In the genomic region with DNA sequence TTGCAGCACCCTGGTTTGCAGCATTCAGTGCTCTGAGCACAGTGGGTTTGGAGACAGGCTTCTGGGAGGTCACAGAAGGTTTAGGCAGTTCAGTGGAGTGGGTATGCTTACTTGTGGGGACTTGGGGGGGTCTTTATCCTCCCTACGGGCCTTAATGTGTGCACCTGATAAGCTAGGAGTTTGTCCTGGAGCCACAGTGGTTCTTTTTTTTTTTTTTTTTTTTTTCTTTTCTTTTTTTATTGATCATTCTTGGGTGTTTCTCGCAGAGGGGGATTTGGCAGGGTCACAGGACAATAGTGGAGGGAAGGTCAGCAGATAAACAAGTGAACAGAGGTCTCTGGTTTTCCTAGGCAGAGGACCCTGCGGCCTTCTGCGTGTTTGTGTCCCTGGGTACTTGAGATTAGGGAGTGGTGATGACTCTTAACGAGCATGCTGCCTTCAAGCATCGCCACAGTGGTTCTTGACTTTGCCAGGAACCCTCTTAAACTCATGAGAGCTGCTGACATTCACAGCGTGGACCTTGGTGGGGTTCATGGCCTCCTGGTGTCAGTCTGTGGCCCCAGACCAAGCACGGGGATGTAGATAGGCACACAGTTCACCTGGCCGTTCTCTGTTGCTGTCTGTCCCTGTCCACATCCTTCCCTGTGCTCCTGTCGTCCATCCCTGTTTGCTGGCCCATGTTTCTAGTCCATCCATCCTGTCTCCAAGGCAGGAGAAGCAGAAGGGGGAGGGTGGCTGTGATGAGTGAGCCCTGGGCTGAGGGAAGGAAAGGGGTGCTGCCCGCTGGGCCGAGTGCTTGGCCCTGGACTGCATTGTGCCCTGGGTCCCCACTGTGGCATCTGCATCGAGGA, we compare ENCODE assay signal across 8 cellular contexts. TPM values are rescaled to one million over a fixed set of nuclear protein-coding genes. Genes with fewer than 3 reads are reported as not detected.
DNase-seq lines count a peak whose midpoint lies in the region; ATAC-seq, FAIRE-seq and TF ChIP-seq lines count a peak whose summit lies in the region.

No MANE protein-coding gene starts in this region.

- peaks cover 69% of the 10 kb centered on the region for H4K20me1 ChIP-seq in SK-N-SH (ENCODE audit: insufficient read depth)

- peaks cover 42% of the 10 kb centered on the region for H3K36me3 Mint-ChIP-seq in activated naive CD8-positive, alpha-beta T cell treated with anti-CD3 and anti-CD28 coated beads for 36 hours

- no peak overlapping the region; the same call in 1 of the 2 replicates for H3K9ac ChIP-seq in SK-N-SH
- peak overlapping the region; percentile 3 to 66 for H3K9ac ChIP-seq in kidney (ENCODE audit: low read length in 2 of 2)

- H3K9me3 ChIP-seq in SK-N-SH (no peaks in the 10 kb centered on the region), kidney (ENCODE audit: control insufficient read depth in 1 of 2, low read length in 2 of 2) (no peaks in the 10 kb centered on the region)

- H3K36me3 ChIP-seq in SK-N-SH (replicated peaks in 1 of 2; ENCODE audit: control insufficient read depth in 1 of 2, insufficient read depth in 2 of 2, low read length in 1 of 2) (peaks cover 21 to 33% of the 10 kb centered on the region in 2 experiments), kidney (ENCODE audit: control insufficient read depth in 1 of 2, insufficient read depth in 2 of 2, low read length in 2 of 2) (peaks cover 0 to 6% of the 10 kb centered on the region in 2 donors)

- no peaks in the 10 kb centered on the region for H3K27me3 Mint-ChIP-seq in activated naive CD8-positive, alpha-beta T cell treated with anti-CD3 and anti-CD28 coated beads for 36 hours

- WGBS in SK-N-SH (ENCODE audit: low lambda C conversion rate), result 76% methylated on average over 10 of the region's 13 CpGs

- H3K4me1 ChIP-seq in SK-N-SH (ENCODE audit: control insufficient read depth in 1 of 2, insufficient read depth in 2 of 2, low read depth in 1 of 2, low read length in 1 of 2), result peaks cover 42 to 70% of the 10 kb centered on the region in 2 experiments; a peak in 2 of 4 replicates
- H3K4me1 ChIP-seq in kidney (ENCODE audit: control insufficient read depth in 1 of 2, insufficient read depth in 1 of 2, low read depth in 1 of 2, low read length in 2 of 2), result peaks cover 28 to 71% of the 10 kb centered on the region in 2 donors

- no peak for FAIRE-seq in kidney (lab: Jason Lieb, UNC)

- peak overlapping the region; percentile 98 for H3K4me2 ChIP-seq in SK-N-SH

- H3K4me1 Mint-ChIP-seq in activated naive CD8-positive, alpha-beta T cell treated with anti-CD3 and anti-CD28 coated beads for 36 hours, result peaks cover 78% of the 10 kb centered on the region

- H3K27ac Mint-ChIP-seq in activated naive CD8-positive, alpha-beta T cell treated with anti-CD3 and anti-CD28 coated beads for 36 hours, result peak overlapping the region; percentile 99

- POLR2A ChIA-PET in SK-N-SH (lab: Yijun Ruan, JAX), result interaction anchor here (0.9 kb wide), 1 partner anchor 24 kb away, joined by 4 read pairs; a partner anchor contains a TSS

- no peak for TF ChIP-seq CTCF in SK-N-SH (IDR thresholded peaks at IDR 0.05)
- TF ChIP-seq CTCF in kidney (IDR thresholded peaks at IDR 0.05; ENCODE audit: borderline replicate concordance, extremely low read depth, insufficient read depth), result no peak
- no peak for TF ChIP-seq CTCF in GM13977 (IDR thresholded peaks at IDR 0.05; ENCODE audit: extremely low read depth, insufficient read depth, missing control alignments)

- H3K27ac ChIP-seq in SK-N-SH (ENCODE audit: low read depth in 2 of 2, low read length in 1 of 2), result peak overlapping the region in 1 of 2 experiments; percentile 67; a peak in 2 of 4 replicates
- H3K27ac ChIP-seq in kidney (ENCODE audit: low read depth in 2 of 2, low read length in 2 of 2), result peak overlapping the region; percentile 59 to 73
- peak overlapping the region; percentile 88 for H3K27ac ChIP-seq in substantia nigra (ENCODE audit: low read depth, low read length, poor library complexity, severe bottlenecking)

- H3K9me3 Mint-ChIP-seq in activated naive CD8-positive, alpha-beta T cell treated with anti-CD3 and anti-CD28 coated beads for 36 hours, result no peaks in the 10 kb centered on the region

- H3K27me3 ChIP-seq in SK-N-SH (ENCODE audit: insufficient read depth), result no peaks in the 10 kb centered on the region

- peaks cover 20% of the 10 kb centered on the region for H3F3A ChIP-seq in SK-N-SH (replicated peaks; ENCODE audit: insufficient read depth)

- in situ Hi-C loops in GM13977 (cut with MboI; ENCODE audit: low pct_unique_long_range_greater_than_20kb, low sequenced_read_pairs, unreplicated experiment), result no loop called here

- intact Hi-C loops in kidney (cut with DNase I), result loop anchor here (10.0 kb wide), 1 partner anchor 137 kb away; no protein-coding TSS in a partner anchor

- DNase-seq in SK-N-SH (no peak), kidney (no peak), substantia nigra (lab: John Stamatoyannopoulos, UW) (no peak), GM13977 (ENCODE audit: low spot score) (no peak), NCI-H510A (lab: John Stamatoyannopoulos, UW) (no peak)
- DNase-seq in activated naive CD8-positive, alpha-beta T cell treated with anti-CD3 and anti-CD28 coated beads for 36 hours, result no peak

- no peak overlapping the region for H2AFZ ChIP-seq in SK-N-SH (ENCODE audit: low read depth)

- H3K79me2 ChIP-seq in SK-N-SH (ENCODE audit: insufficient read depth), result peaks cover 74% of the 10 kb centered on the region

- peak overlapping the region; percentile 71 to 80; a peak in 3 of 4 replicates for H3K4me3 ChIP-seq in SK-N-SH (ENCODE audit: low read depth in 2 of 2, low read length in 1 of 2)
- peak overlapping the region; percentile 43 to 74 for H3K4me3 ChIP-seq in kidney (ENCODE audit: low read length in 2 of 2)

- CTCF ChIA-PET in SK-N-SH (lab: Yijun Ruan, JAX), result interaction anchor here (1.2 to 1.3 kb wide), 3 partner anchors 8 to 138 kb away, joined by 3 to 4 read pairs (median 4); a partner anchor contains a TSS

- no peak for TF ChIP-seq EP300 in SK-N-SH (IDR thresholded peaks at IDR 0.05; ENCODE audit: borderline replicate concordance in 1 of 2, low read depth in 1 of 2, low read length in 1 of 2)

- ATAC-seq in SK-N-SH treated with all-trans-retinoic acid at 6 μM for 48 hours (no peak), HG02884 (IDR thresholded peaks at IDR 0.05; ENCODE audit: unreplicated experiment) (no peak)

- no peak for TF ChIP-seq RAD21 in SK-N-SH (IDR thresholded peaks at IDR 0.05; ENCODE audit: low read length)

- H3K4me3 Mint-ChIP-seq in activated naive CD8-positive, alpha-beta T cell treated with anti-CD3 and anti-CD28 coated beads for 36 hours, result peak overlapping the region; percentile 99

- no peaks in the 10 kb centered on the region for H3K9me2 ChIP-seq in SK-N-SH

TF ChIP-seq in SK-N-SH, 30 proteins besides CTCF, POLR2A, EP300 and RAD21 (continues in another document):
- TF ChIP-seq TAF1 (IDR thresholded peaks at IDR 0.05; ENCODE audit: borderline replicate concordance, low read depth, low read length) (no peak), SMC3 (IDR thresholded peaks at IDR 0.05; ENCODE audit: low read depth, low read length) (no peak), NRF1 (IDR thresholded peaks at IDR 0.05; ENCODE audit: low read depth, low read length) (no peak)

TF ChIP-seq in SK-N-SH treated with all-trans-retinoic acid at 6 μM for 48 hours, 23 proteins besides CTCF, POLR2A, EP300 and RAD21 (continues in another document):
- TF ChIP-seq ZNF565 (CRISPR knock-in tag; conservative IDR thresholded peaks at IDR 0.05; ENCODE audit: low read depth), result no peak
- no peak for TF ChIP-seq ARNTL (CRISPR knock-in tag; IDR thresholded peaks at IDR 0.05; ENCODE audit: borderline replicate concordance, low read depth)
- no peak for TF ChIP-seq CSDC2 (CRISPR knock-in tag; IDR thresholded peaks at IDR 0.05)
- no peak for TF ChIP-seq ZFP30 (CRISPR knock-in tag; IDR thresholded peaks at IDR 0.05)

RNA-seq across cellular contexts. Expression of a gene that starts 2.7 kb away (rescaled TPM):
- polyA plus RNA-seq in SK-N-SH (2012; rRNA removed) (39.7 and 43.0 TPM in 2 replicates), kidney (ENCODE audit: insufficient read depth, low read depth, low replicate concordance) (96.3 TPM)
- polyA plus RNA-seq in SK-N-SH (2012; cell fraction: cytosol; rRNA removed), result 15.8 and 28.4 TPM in 2 replicates
- 68.5 and 79.1 TPM in 2 replicates for polyA plus RNA-seq in SK-N-SH (2012; cell fraction: nucleus; rRNA removed)
- 100 to 1,000 TPM in 1 of 2 experiments, 10 to 100 TPM in 1; 97.2 to 100 TPM for total RNA-seq in activated naive CD8-positive, alpha-beta T cell treated with anti-CD3 and anti-CD28 coated beads for 36 hours
- 96.0 TPM for total RNA-seq in kidney

RNA-seq across cellular contexts. Expression of a gene that starts 23.6 kb away (rescaled TPM):
- polyA plus RNA-seq in SK-N-SH (2012; rRNA removed) (49.1 and 53.2 TPM in 2 replicates), kidney (ENCODE audit: insufficient read depth, low read depth, low replicate concordance) (61.7 TPM)
- 25.6 and 37.3 TPM in 2 replicates for polyA plus RNA-seq in SK-N-SH (2012; cell fraction: cytosol; rRNA removed)
- 72.9 and 92.4 TPM in 2 replicates for polyA plus RNA-seq in SK-N-SH (2012; cell fraction: nucleus; rRNA removed)
- 10 to 100 TPM; 26.0 to 27.2 TPM for total RNA-seq in activated naive CD8-positive, alpha-beta T cell treated with anti-CD3 and anti-CD28 coated beads for 36 hours
- 42.1 TPM for total RNA-seq in kidney

RNA-seq across cellular contexts. Expression of a gene that starts 26.4 kb away (rescaled TPM):
- polyA plus RNA-seq in SK-N-SH (2012; rRNA removed) (0.47 TPM in 1 of 2 replicates, not detected in the other), kidney (ENCODE audit: insufficient read depth, low read depth, low replicate concordance) (not detected)
- 0.38 TPM in 1 of 2 replicates, not detected in the other for polyA plus RNA-seq in SK-N-SH (2012; cell fraction: cytosol; rRNA removed)
- polyA plus RNA-seq in SK-N-SH (2012; cell fraction: nucleus; rRNA removed), result 0.22 and 0.50 TPM in 2 replicates
- not detected for total RNA-seq in activated naive CD8-positive, alpha-beta T cell treated with anti-CD3 and anti-CD28 coated beads for 36 hours
- 6.5 TPM for total RNA-seq in kidney

RNA-seq across cellular contexts. Expression of a gene that starts 48.6 kb away (rescaled TPM):
- polyA plus RNA-seq in SK-N-SH (2012; rRNA removed) (not detected in 2 replicates), kidney (ENCODE audit: insufficient read depth, low read depth, low replicate concordance) (not detected)
- not detected in 2 replicates for polyA plus RNA-seq in SK-N-SH (2012; cell fraction: cytosol; rRNA removed)
- polyA plus RNA-seq in SK-N-SH (2012; cell fraction: nucleus; rRNA removed), result not detected in 2 replicates
- under 1 TPM in 1 of 2 experiments, not detected in 1; 0.27 TPM for total RNA-seq in activated naive CD8-positive, alpha-beta T cell treated with anti-CD3 and anti-CD28 coated beads for 36 hours
- not detected for total RNA-seq in kidney

RNA-seq across cellular contexts. Expression of a gene that starts 50.7 kb away (rescaled TPM):
- polyA plus RNA-seq in SK-N-SH (2012; rRNA removed) (69.5 and 121 TPM in 2 replicates), kidney (ENCODE audit: insufficient read depth, low read depth, low replicate concordance) (52.6 TPM)
- polyA plus RNA-seq in SK-N-SH (2012; cell fraction: cytosol; rRNA removed), result 64.4 and 91.0 TPM in 2 replicates
- polyA plus RNA-seq in SK-N-SH (2012; cell fraction: nucleus; rRNA removed), result 274 and 286 TPM in 2 replicates
- total RNA-seq in activated naive CD8-positive, alpha-beta T cell treated with anti-CD3 and anti-CD28 coated beads for 36 hours, result 100 to 1,000 TPM; 237 to 252 TPM
- total RNA-seq in kidney, result 48.7 TPM
